Comparison of ENCODE assay signal across 1 cellular context in the genomic region with DNA sequence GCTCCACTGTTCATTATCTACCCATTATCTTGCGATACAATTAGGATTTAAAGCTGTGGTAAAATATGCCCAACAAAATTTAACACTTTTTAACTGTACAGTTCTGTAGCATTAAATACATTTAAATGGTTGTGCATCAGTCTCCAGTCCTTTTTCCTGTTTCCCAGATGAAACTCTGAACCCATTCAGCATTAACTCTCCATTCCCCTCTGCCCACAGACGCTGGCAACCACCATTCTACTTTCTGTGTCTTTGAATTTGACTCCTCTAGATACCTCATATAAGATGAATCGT.
TF ChIP-seq lines count a peak whose summit lies in the region.

No MANE protein-coding gene starts in this region.

TF ChIP-seq in WTC11, 78 proteins besides CTCF, POLR2A, EP300 and RAD21 (continued from another document):
- TF ChIP-seq, protein P1, sequence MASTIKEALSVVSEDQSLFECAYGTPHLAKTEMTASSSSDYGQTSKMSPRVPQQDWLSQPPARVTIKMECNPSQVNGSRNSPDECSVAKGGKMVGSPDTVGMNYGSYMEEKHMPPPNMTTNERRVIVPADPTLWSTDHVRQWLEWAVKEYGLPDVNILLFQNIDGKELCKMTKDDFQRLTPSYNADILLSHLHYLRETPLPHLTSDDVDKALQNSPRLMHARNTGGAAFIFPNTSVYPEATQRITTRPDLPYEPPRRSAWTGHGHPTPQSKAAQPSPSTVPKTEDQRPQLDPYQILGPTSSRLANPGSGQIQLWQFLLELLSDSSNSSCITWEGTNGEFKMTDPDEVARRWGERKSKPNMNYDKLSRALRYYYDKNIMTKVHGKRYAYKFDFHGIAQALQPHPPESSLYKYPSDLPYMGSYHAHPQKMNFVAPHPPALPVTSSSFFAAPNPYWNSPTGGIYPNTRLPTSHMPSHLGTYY (CRISPR knock-in tag; IDR thresholded peaks at IDR 0.05), result 0 out of 2 replicates have a peak, but pooled peaks have one; percentile 71
- TF ChIP-seq, protein P2, sequence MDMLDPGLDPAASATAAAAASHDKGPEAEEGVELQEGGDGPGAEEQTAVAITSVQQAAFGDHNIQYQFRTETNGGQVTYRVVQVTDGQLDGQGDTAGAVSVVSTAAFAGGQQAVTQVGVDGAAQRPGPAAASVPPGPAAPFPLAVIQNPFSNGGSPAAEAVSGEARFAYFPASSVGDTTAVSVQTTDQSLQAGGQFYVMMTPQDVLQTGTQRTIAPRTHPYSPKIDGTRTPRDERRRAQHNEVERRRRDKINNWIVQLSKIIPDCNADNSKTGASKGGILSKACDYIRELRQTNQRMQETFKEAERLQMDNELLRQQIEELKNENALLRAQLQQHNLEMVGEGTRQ (CRISPR knock-in tag; IDR thresholded peaks at IDR 0.05), result no peak
- no peak for TF ChIP-seq ZNF396 (CRISPR knock-in tag; IDR thresholded peaks at IDR 0.05; ENCODE audit: borderline replicate concordance)
- TF ChIP-seq, protein P3, sequence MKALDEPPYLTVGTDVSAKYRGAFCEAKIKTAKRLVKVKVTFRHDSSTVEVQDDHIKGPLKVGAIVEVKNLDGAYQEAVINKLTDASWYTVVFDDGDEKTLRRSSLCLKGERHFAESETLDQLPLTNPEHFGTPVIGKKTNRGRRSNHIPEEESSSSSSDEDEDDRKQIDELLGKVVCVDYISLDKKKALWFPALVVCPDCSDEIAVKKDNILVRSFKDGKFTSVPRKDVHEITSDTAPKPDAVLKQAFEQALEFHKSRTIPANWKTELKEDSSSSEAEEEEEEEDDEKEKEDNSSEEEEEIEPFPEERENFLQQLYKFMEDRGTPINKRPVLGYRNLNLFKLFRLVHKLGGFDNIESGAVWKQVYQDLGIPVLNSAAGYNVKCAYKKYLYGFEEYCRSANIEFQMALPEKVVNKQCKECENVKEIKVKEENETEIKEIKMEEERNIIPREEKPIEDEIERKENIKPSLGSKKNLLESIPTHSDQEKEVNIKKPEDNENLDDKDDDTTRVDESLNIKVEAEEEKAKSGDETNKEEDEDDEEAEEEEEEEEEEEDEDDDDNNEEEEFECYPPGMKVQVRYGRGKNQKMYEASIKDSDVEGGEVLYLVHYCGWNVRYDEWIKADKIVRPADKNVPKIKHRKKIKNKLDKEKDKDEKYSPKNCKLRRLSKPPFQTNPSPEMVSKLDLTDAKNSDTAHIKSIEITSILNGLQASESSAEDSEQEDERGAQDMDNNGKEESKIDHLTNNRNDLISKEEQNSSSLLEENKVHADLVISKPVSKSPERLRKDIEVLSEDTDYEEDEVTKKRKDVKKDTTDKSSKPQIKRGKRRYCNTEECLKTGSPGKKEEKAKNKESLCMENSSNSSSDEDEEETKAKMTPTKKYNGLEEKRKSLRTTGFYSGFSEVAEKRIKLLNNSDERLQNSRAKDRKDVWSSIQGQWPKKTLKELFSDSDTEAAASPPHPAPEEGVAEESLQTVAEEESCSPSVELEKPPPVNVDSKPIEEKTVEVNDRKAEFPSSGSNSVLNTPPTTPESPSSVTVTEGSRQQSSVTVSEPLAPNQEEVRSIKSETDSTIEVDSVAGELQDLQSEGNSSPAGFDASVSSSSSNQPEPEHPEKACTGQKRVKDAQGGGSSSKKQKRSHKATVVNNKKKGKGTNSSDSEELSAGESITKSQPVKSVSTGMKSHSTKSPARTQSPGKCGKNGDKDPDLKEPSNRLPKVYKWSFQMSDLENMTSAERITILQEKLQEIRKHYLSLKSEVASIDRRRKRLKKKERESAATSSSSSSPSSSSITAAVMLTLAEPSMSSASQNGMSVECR (CRISPR knock-in tag; IDR thresholded peaks at IDR 0.05; ENCODE audit: borderline replicate concordance), result no peak
- no peak for TF ChIP-seq ZNF263 (CRISPR knock-in tag; IDR thresholded peaks at IDR 0.05; ENCODE audit: low read depth)
- no peak for TF ChIP-seq FOXK1 (CRISPR knock-in tag; IDR thresholded peaks at IDR 0.05)
- no peak for TF ChIP-seq CREM (CRISPR knock-in tag; IDR thresholded peaks at IDR 0.05)
- TF ChIP-seq NFYB (CRISPR knock-in tag; conservative IDR thresholded peaks at IDR 0.05; ENCODE audit: low read depth), result no peak
- no peak for TF ChIP-seq KAT7 (CRISPR knock-in tag; IDR thresholded peaks at IDR 0.05; ENCODE audit: borderline replicate concordance)
